8 cellular contexts compared by ENCODE assay signal in the genomic region with DNA sequence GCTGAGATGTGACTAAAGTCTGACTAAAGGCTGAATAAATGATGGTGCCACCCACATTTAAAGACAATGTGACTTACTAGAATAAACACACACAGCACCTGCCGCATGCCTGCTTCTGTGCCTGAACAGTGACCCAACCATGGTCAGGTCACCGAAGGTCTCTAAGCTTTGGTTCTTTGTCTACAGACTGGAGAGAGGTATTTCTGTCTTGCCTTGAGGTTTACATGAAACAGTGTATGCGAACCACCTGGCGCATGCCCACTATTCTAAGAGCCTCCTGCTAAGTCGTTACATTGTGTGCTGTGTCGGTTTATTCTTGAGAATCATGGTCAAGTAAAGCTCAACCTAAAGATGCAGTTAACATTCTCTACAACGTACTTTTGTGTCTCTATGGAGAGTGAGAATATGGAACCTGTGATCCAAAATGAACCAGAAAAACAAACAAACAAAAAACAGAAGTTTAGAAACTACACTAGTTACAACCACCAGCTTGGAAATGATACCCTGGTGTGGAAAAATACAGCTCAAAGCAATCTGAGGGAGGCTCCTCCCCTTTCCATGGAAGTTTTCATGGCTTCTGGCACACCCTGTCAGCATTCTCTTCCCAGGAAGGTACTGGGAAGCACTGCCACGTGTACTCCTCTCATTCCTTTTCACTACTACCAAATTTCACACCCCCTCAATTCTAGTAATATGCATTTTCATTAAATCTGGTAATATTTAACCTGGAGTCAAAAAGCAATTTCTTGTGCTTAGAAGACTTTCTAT. TPM values are rescaled to one million over a fixed set of nuclear protein-coding genes. Genes with fewer than 3 reads are reported as not detected.
DNase-seq lines count a peak whose midpoint lies in the region; ATAC-seq and TF ChIP-seq lines count a peak whose summit lies in the region.

No MANE protein-coding gene starts in this region.

- peak overlapping the region; percentile 99 for H3K4me2 ChIP-seq in DOHH2 (ENCODE audit: low read length)

- DNase-seq in activated CD4-positive, alpha-beta memory T cell treated with anti-CD3 and anti-CD28 coated beads for 36 hours = peak; percentile 58
- DNase-seq in BE2C (no peak), NOMO-1 (lab: John Stamatoyannopoulos, UW; ENCODE audit: unreplicated experiment in 2 of 2) (no peak)
- DNase-seq in effector CD4-positive, alpha-beta T cell = no peak

- H3K4me1 Mint-ChIP-seq in activated CD4-positive, alpha-beta memory T cell treated with anti-CD3 and anti-CD28 coated beads for 36 hours (ENCODE audit: low read depth) = peaks cover 82% of the 10 kb centered on the region

- H3K9ac ChIP-seq in mucosa of rectum (ENCODE audit: low read depth in 1 of 2, low read length in 2 of 2) = no peak overlapping the region

- H3K27me3 ChIP-seq in DOHH2 (ENCODE audit: control insufficient read depth, low read length) (no peaks in the 10 kb centered on the region), mucosa of rectum (ENCODE audit: control insufficient read depth in 2 of 2, insufficient read depth in 2 of 2, low read length in 2 of 2) (no peaks in the 10 kb centered on the region), BE2C (no peaks in the 10 kb centered on the region)

- no peaks in the 10 kb centered on the region for H3K9me3 Mint-ChIP-seq in activated CD4-positive, alpha-beta memory T cell treated with anti-CD3 and anti-CD28 coated beads for 36 hours

- H3K27me3 Mint-ChIP-seq in activated CD4-positive, alpha-beta memory T cell treated with anti-CD3 and anti-CD28 coated beads for 36 hours = no peaks in the 10 kb centered on the region

- CTCF ChIA-PET in activated CD4-positive, alpha-beta memory T cell treated with anti-CD3 and anti-CD28 coated beads for 36 hours (lab: Charles Lee) = interaction anchor here (1.2 to 3.7 kb wide), 8 partner anchors 10 to 223 kb away, joined by 3 to 20 read pairs (median 4); no protein-coding TSS in a partner anchor

- H3K36me3 Mint-ChIP-seq in activated CD4-positive, alpha-beta memory T cell treated with anti-CD3 and anti-CD28 coated beads for 36 hours = peaks cover 12% of the 10 kb centered on the region

- H4K20me1 ChIP-seq in DOHH2 (ENCODE audit: control insufficient read depth, insufficient read depth, low read depth, low read length) = 0 out of 2 replicates have a peak, but pooled peaks cover 4% of the 10 kb centered on the region

- H3K36me3 ChIP-seq in DOHH2 (ENCODE audit: control insufficient read depth, low read length) (peaks cover 18% of the 10 kb centered on the region), mucosa of rectum (ENCODE audit: control insufficient read depth in 2 of 2, insufficient read depth in 2 of 2, low read length in 2 of 2) (no peaks in the 10 kb centered on the region), BE2C (no peaks in the 10 kb centered on the region)

- H3K4me1 ChIP-seq in DOHH2 (ENCODE audit: control insufficient read depth, low read length) = peaks cover 91% of the 10 kb centered on the region
- peaks cover 33 to 34% of the 10 kb centered on the region in 2 donors for H3K4me1 ChIP-seq in mucosa of rectum (ENCODE audit: control insufficient read depth in 2 of 2, insufficient read depth in 2 of 2, low read length in 2 of 2)
- H3K4me1 ChIP-seq in BE2C = no peaks in the 10 kb centered on the region

- no peaks in the 10 kb centered on the region for H3K9me2 ChIP-seq in DOHH2 (replicated peaks; ENCODE audit: control insufficient read depth, low read length)

- H3K4me3 Mint-ChIP-seq in activated CD4-positive, alpha-beta memory T cell treated with anti-CD3 and anti-CD28 coated beads for 36 hours = peak overlapping the region; percentile 66

- POLR2A ChIA-PET in activated CD4-positive, alpha-beta memory T cell treated with anti-CD3 and anti-CD28 coated beads for 36 hours (lab: Charles Lee) = interaction anchor here (0.8 to 4.9 kb wide), 9 partner anchors 8 to 224 kb away, joined by 3 to 128 read pairs (median 25); a partner anchor contains a TSS

- H3F3A ChIP-seq in DOHH2 (ENCODE audit: control insufficient read depth, insufficient read depth) = peaks cover 23% of the 10 kb centered on the region

- peaks cover 83% of the 10 kb centered on the region for H3K79me2 ChIP-seq in DOHH2 (ENCODE audit: control insufficient read depth, low read length)

- ATAC-seq in GM19468 (IDR thresholded peaks at IDR 0.05; ENCODE audit: extremely low read depth, unreplicated experiment) (peak; percentile 8), GM18502 (IDR thresholded peaks at IDR 0.05; ENCODE audit: poor library complexity, unreplicated experiment) (no peak)

- intact Hi-C loops in activated CD4-positive, alpha-beta memory T cell treated with anti-CD3 and anti-CD28 coated beads for 36 hours (cut with micrococcal nuclease) = loop anchor here (1.0 to 10.0 kb wide), 4 partner anchors 15 to 538 kb away; a partner anchor contains a TSS

- H3K27ac ChIP-seq in DOHH2 (ENCODE audit: low read depth, low read length) = peak overlapping the region; percentile 99
- peak overlapping the region; percentile 66 to 85 for H3K27ac ChIP-seq in mucosa of rectum (ENCODE audit: low read depth in 2 of 2, low read length in 2 of 2)

- H3K9me3 ChIP-seq in DOHH2 (ENCODE audit: control insufficient read depth, insufficient read depth, low read length) = no peaks in the 10 kb centered on the region
- no peaks in the 10 kb centered on the region for H3K9me3 ChIP-seq in mucosa of rectum (ENCODE audit: control insufficient read depth in 2 of 2, low read length in 2 of 2)
- H3K9me3 ChIP-seq in BE2C = no peaks in the 10 kb centered on the region

- H3K27ac Mint-ChIP-seq in activated CD4-positive, alpha-beta memory T cell treated with anti-CD3 and anti-CD28 coated beads for 36 hours = peak overlapping the region; percentile 97

- TF ChIP-seq CTCF in DOHH2 (IDR thresholded peaks at IDR 0.05; ENCODE audit: low read depth, low read length, poor library complexity, severe bottlenecking) = no peak
- no peak for TF ChIP-seq CTCF in BE2C (IDR thresholded peaks at IDR 0.05; ENCODE audit: low read depth, low read length)

- H3K4me3 ChIP-seq in DOHH2 (ENCODE audit: low read length) (peak overlapping the region; percentile 73), mucosa of rectum (ENCODE audit: low read length in 2 of 2) (no peak overlapping the region), BE2C (ENCODE audit: low read depth, low read length) (no peak overlapping the region)

RNA-seq across cellular contexts. Expression of a gene that starts 40.0 kb away (rescaled TPM):
- total RNA-seq in activated CD4-positive, alpha-beta memory T cell treated with anti-CD3 and anti-CD28 coated beads for 36 hours = 10 to 100 TPM; 64.9 to 67.2 TPM
- polyA plus RNA-seq in BE2C (2012; ENCODE audit: insufficient read depth, insufficient read length, low read depth) = 38.5 TPM
